ENCODE assay signal across 23 cellular contexts in genomic region chr17:67108411-67108810, GRCh38.
"Had no signal": no experiment of that assay in that cellular context is flagged by ENCODE, and none has a peak within 500 bp of the region (broad histone marks: within the 10 kb centered on the region; RNA-seq: fewer than 3 reads in every experiment).

No MANE protein-coding gene starts in this region.

- H3K4me1 Mint-ChIP-seq: neural progenitor cell had no signal

- H3K9ac ChIP-seq: neural progenitor cell had no signal

- H3K9me3 Mint-ChIP-seq: memory B cell; natural killer cell; neural progenitor cell; stimulated activated effector memory CD8-positive, alpha-beta T cell treated with anti-CD3 and anti-CD28 coated beads, Interleukin-12 subunit alpha, Interleukin-12 subunit beta, amount 100 ng/mL, for 72 hours had no signal

- H2AFZ ChIP-seq: neural progenitor cell had no signal

- ATAC-seq: left cardiac atrium; lower lobe of right lung; natural killer cell; pancreas; right cardiac atrium; stimulated activated effector memory CD8-positive, alpha-beta T cell treated with anti-CD3 and anti-CD28 coated beads, Interleukin-12 subunit alpha, Interleukin-12 subunit beta, amount 100 ng/mL, for 72 hours; stimulated activated naive CD8-positive, alpha-beta T cell treated with anti-CD3 and anti-CD28 coated beads, Interleukin-15, Interleukin-2, amounts not matched to agents 100 U/mL and 50 U/mL, for 24 hours; upper lobe of right lung had no signal

- H3K4me2 ChIP-seq: neural progenitor cell, smooth muscle cell had no signal

- DNase-seq: effector CD4-positive, alpha-beta T cell; glutamatergic neuron; immature natural killer cell; kidney; left cardiac atrium; left ventricle myocardium inferior; lower lobe of right lung; natural killer cell; pancreas; right cardiac atrium; stimulated activated CD4-positive, alpha-beta T cell treated with anti-CD3 and anti-CD28 coated beads, Interleukin-4, amount 100 ng/mL, for 1 hour; stimulated activated CD8-positive, alpha-beta memory T cell treated with anti-CD3 and anti-CD28 coated beads, Interleukin-4, amount 100 ng/mL, for 48 hours; stimulated activated naive CD8-positive, alpha-beta T cell treated with anti-CD3 and anti-CD28 coated beads, Interleukin-15, Interleukin-2, amounts not matched to agents 100 U/mL and 50 U/mL, for 24 hours; testis; upper lobe of right lung had no signal

- H3K4me3 ChIP-seq: coronary artery, left ventricle myocardium inferior, lower lobe of right lung, neural progenitor cell, pancreas, smooth muscle cell, testis, tibial nerve, upper lobe of right lung, vagina had no signal

- H3K27me3 ChIP-seq: neural progenitor cell, pancreas, testis, tibial nerve, upper lobe of right lung, vagina had no signal

- H3K27ac Mint-ChIP-seq: memory B cell, neural progenitor cell, progenitor cell of endocrine pancreas had no signal

- H3K4me3 Mint-ChIP-seq: immature natural killer cell; memory B cell; natural killer cell; neural progenitor cell; stimulated activated effector memory CD8-positive, alpha-beta T cell treated with anti-CD3 and anti-CD28 coated beads, Interleukin-12 subunit alpha, Interleukin-12 subunit beta, amount 100 ng/mL, for 72 hours had no signal

- H3K4me1 ChIP-seq: neural progenitor cell, testis, upper lobe of right lung had no signal

- H3K9me3 ChIP-seq: left ventricle myocardium inferior, lower lobe of right lung, pancreas, testis, tibial nerve, upper lobe of right lung, vagina had no signal

- H3K27ac ChIP-seq: coronary artery, left ventricle myocardium inferior, lower lobe of right lung, neural progenitor cell, pancreas, testis, upper lobe of right lung, vagina had no signal

- H3K27me3 Mint-ChIP-seq: memory B cell, progenitor cell of endocrine pancreas had no signal
